ENCODE assay signal across 33 cellular contexts in the genomic region with DNA sequence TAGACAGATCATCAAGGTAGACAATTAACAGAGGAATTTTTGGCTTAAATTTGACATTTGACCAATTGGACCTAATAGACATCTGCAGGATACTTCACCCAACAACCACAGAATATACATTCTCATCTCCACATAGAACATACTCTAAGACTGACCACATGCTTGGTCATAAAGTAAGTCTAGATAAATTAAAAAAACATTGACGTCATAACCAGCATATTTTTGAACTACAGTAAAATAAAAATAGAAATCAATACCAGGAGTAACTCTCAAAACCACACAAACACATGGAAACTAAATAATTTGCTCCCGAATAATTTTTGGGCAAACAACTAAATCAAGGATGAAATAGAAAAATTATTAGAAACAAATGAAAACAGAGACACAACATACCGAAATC.
"Had no signal": no experiment of that assay in that cellular context is flagged by ENCODE, and none has a peak within 500 bp of the region (broad histone marks: within the 10 kb centered on the region; RNA-seq: fewer than 3 reads in every experiment).

No MANE protein-coding gene starts in this region.

- FAIRE-seq: bronchial epithelial cell, TTC549 had no signal

- H3K4me1 ChIP-seq: adrenal gland had no signal

- H3K27me3 ChIP-seq: adrenal gland, cardiac muscle cell had no signal

- H3K4me3 ChIP-seq: adrenal gland, cardiac muscle cell had no signal

- DNase-seq: activated B cell treated with CpG ODN at 0.5 μM for 24 hours; activated CD4-positive, alpha-beta memory T cell treated with anti-CD3 and anti-CD28 coated beads for 36 hours; activated CD4-positive, alpha-beta T cell treated with anti-CD3 and anti-CD28 coated beads for 4 hours; activated CD4-positive, alpha-beta T cell treated with anti-CD3 and anti-CD28 coated beads, Interleukin-2, amount 10 ng/mL, durations not matched to agents 24 days and 14 days; activated CD4-positive, alpha-beta T cell treated with anti-CD3 and anti-CD28 coated beads, Interleukin-2, amount 50 U/mL, for 1 hour; activated CD4-positive, alpha-beta T cell treated with anti-CD3 and anti-CD28 coated beads, Interleukin-2, amount 50 U/mL, for 4 hours; activated CD4-positive, CD25-positive, alpha-beta regulatory T cell treated with anti-CD3 and anti-CD28 coated beads, Interleukin-2, amount 50 U/mL, for 72 hours; activated CD8-positive, alpha-beta memory T cell treated with anti-CD3 and anti-CD28 coated beads, Interleukin-2, amount 50 U/mL, for 4 hours; activated CD8-positive, alpha-beta T cell treated with anti-CD3 and anti-CD28 coated beads for 36 hours; activated effector memory CD4-positive, alpha-beta T cell treated with anti-CD3 and anti-CD28 coated beads, Interleukin-2, amount 50 U/mL, for 16 hours; activated gamma-delta T cell treated with Interleukin-2 at 50 U/mL for 16 hours; activated naive CD4-positive, alpha-beta T cell; activated naive CD4-positive, alpha-beta T cell treated with anti-CD3 and anti-CD28 coated beads for 36 hours; activated naive CD4-positive, alpha-beta T cell treated with anti-CD3 and anti-CD28 coated beads, Interleukin-2, amount 50 U/mL, for 16 hours; activated naive CD8-positive, alpha-beta T cell treated with anti-CD3 and anti-CD28 coated beads for 36 hours; activated T-cell treated with anti-CD3 and anti-CD28 coated beads for 4 hours; activated T-cell treated with anti-CD3 and anti-CD28 coated beads, Interleukin-2, amount 50 U/mL, for 1 hour; activated T-cell treated with anti-CD3 and anti-CD28 coated beads, Interleukin-2, amount 50 U/mL, for 4 hours; activated T-cell treated with anti-CD3 and anti-CD28 coated beads, Interleukin-2, amount 50 U/mL, for 72 hours; adrenal gland; amniotic stem cell; aorta; caudate nucleus; cerebellar nuclear complex; T-helper 1 cell; T-helper 2 cell; T-helper 9 cell had no signal

- H3K36me3 ChIP-seq: adrenal gland, cardiac muscle cell had no signal

- H3K9me3 ChIP-seq: adrenal gland had no signal

- ATAC-seq: activated CD8-positive, alpha-beta T cell treated with anti-CD3 and anti-CD28 coated beads for 36 hours; activated naive CD4-positive, alpha-beta T cell treated with anti-CD3 and anti-CD28 coated beads, Interleukin-2, amount 50 U/mL, for 72 hours; activated T-cell treated with anti-CD3 and anti-CD28 coated beads, Interleukin-2, amount 50 U/mL, for 4 hours; activated T-cell treated with anti-CD3 and anti-CD28 coated beads, Interleukin-2, amount 50 U/mL, for 72 hours; activated T-helper 17 cell treated with anti-CD3 and anti-CD28 coated beads, Interleukin-2, amount 50 U/mL, for 72 hours had no signal

- H3K27ac ChIP-seq: adrenal gland, cardiac muscle cell, VCaP had no signal
